ENCODE assay signal across 11 cellular contexts in the genomic region with DNA sequence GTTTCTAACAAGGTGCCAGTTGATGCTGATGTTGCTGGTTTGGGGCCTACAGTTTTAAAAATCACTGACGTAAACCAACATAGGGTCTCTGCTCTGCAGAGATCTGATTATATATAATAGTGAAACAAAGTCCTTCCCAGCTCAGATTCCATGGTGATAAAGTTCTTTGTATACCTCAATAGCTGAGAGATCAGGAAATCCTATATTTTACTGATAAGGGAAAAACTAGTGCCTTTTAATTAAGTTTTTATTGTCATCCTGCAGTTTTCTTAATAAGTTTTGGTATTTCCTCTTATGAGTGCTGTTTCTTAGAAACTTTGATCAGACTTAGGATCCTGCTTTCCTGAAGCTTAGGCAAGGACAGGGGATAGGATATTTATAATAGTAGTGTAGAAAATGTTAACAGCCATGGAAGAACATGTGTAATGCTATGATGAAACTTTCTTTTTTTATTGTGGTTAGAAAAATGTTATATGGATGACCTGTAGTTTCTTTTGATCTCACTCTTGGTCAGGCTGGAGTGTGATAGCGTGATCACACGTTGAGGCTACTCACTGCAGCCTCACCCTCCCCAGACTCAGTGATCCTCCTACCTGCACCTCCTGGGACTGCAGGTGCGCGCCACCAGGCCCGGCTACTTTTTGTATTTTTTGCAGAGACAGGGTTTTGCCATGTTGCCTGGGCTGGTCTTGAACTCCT. TPM values are rescaled to one million over a fixed set of nuclear protein-coding genes. Genes with fewer than 3 reads are reported as not detected.
DNase-seq lines count a peak whose midpoint lies in the region; ATAC-seq and TF ChIP-seq lines count a peak whose summit lies in the region.
"Had no signal": no experiment of that assay in that cellular context is flagged by ENCODE, and none has a peak within 500 bp of the region (broad histone marks: within the 10 kb centered on the region; RNA-seq: fewer than 3 reads in every experiment).

No MANE protein-coding gene starts in this region.

- H3K27ac ChIP-seq in A673 (ENCODE audit: low read depth, low read length, poor library complexity, severe bottlenecking) (peak overlapping the region; percentile 34), DND-41 (ENCODE audit: low read length) (no peak overlapping the region), dorsolateral prefrontal cortex (no peak overlapping the region)
- H3K27ac ChIP-seq: gastroesophageal sphincter, upper lobe of left lung had no signal

- no peak overlapping the region for H3K4me3 Mint-ChIP-seq in T-helper 17 cell

- peaks cover 90% of the 10 kb centered on the region for H4K20me1 ChIP-seq in DND-41 (ENCODE audit: insufficient read depth, low read length)

- DNase-seq in A673 (ENCODE audit: low spot score) (peak; percentile 64), DND-41 (no peak), T-helper 17 cell (no peak), fibroblast of peridontal ligament (ENCODE audit: extremely low read depth) (peak; percentile 38), superior temporal gyrus (ENCODE audit: extremely low spot score) (no peak), dorsolateral prefrontal cortex (no peak), NCI-H128 (lab: John Stamatoyannopoulos, UW; ENCODE audit: unreplicated experiment) (no peak), inferior parietal cortex (ENCODE audit: extremely low spot score) (no peak)
- DNase-seq: DMS79, upper lobe of left lung had no signal

- CTCF ChIA-PET in A673 (lab: Charles Lee): no interaction called here

- H3K9me3 ChIP-seq in A673 (ENCODE audit: low read depth, low read length, poor library complexity, severe bottlenecking) (no peaks in the 10 kb centered on the region), DND-41 (ENCODE audit: insufficient read depth, low read length, severe bottlenecking) (no peaks in the 10 kb centered on the region), T-helper 17 cell (ENCODE audit: control insufficient read depth, low read length, poor library complexity, severe bottlenecking) (no peaks in the 10 kb centered on the region)
- H3K9me3 ChIP-seq: gastroesophageal sphincter, upper lobe of left lung had no signal

- H3K27me3 ChIP-seq in A673 (replicated peaks; ENCODE audit: insufficient read depth, low read depth, low read length, poor library complexity) (no peaks in the 10 kb centered on the region), DND-41 (ENCODE audit: insufficient read depth, low read length, poor library complexity) (no peaks in the 10 kb centered on the region), dorsolateral prefrontal cortex (no peaks in the 10 kb centered on the region)
- H3K27me3 ChIP-seq: gastroesophageal sphincter, upper lobe of left lung had no signal

- H3K27me3 Mint-ChIP-seq in T-helper 17 cell: no peaks in the 10 kb centered on the region

- no TSS peak for BruUV-seq in A673 (replicated peaks; lab: Mats Ljungman, UMichigan)

- H3K79me2 ChIP-seq in DND-41 (ENCODE audit: insufficient read depth, low read length): peaks cover 99% of the 10 kb centered on the region

- H3K27ac Mint-ChIP-seq in T-helper 17 cell: peak overlapping the region; percentile 87

- H2AFZ ChIP-seq in DND-41 (ENCODE audit: low read depth, low read length): no peak overlapping the region

- intact Hi-C loops in A673 (cut with micrococcal nuclease; ENCODE audit: unreplicated experiment) (no loop called here), dorsolateral prefrontal cortex (cut with DNase I) (no loop called here)

- H3K4me1 ChIP-seq in A673 (ENCODE audit: insufficient read depth, low read length, poor library complexity, severe bottlenecking) (peaks cover 87% of the 10 kb centered on the region), DND-41 (ENCODE audit: insufficient read depth, low read length) (0 out of 2 replicates have a peak, but pooled peaks cover 3% of the 10 kb centered on the region)

- no peak overlapping the region for H3K4me2 ChIP-seq in DND-41 (ENCODE audit: insufficient read depth, low read length)

- peak; percentile 26; the same call in 1 of the 2 replicates for TF ChIP-seq CTCF in A673 (conservative IDR thresholded peaks at IDR 0.05; ENCODE audit: low read depth, low read length)
- TF ChIP-seq CTCF in DND-41 (IDR thresholded peaks at IDR 0.05; ENCODE audit: borderline replicate concordance, extremely low read depth, low read length, poor library complexity, severe bottlenecking): peak; percentile 17
- TF ChIP-seq CTCF in dorsolateral prefrontal cortex (IDR thresholded peaks at IDR 0.05 in 54 of 56, conservative IDR thresholded peaks at IDR 0.05 in 2 of 56; ENCODE audit: low read depth in 1 of 56, partially characterized antibody in 56 of 56): no peak

- peaks cover 46% of the 10 kb centered on the region for H3K4me1 Mint-ChIP-seq in T-helper 17 cell

- peaks cover 91% of the 10 kb centered on the region for H3K36me3 ChIP-seq in A673 (ENCODE audit: insufficient read depth, low read length, poor library complexity, severe bottlenecking)
- H3K36me3 ChIP-seq in DND-41 (ENCODE audit: insufficient read depth, low read length): peaks cover 70% of the 10 kb centered on the region

- H3K4me3 ChIP-seq in A673 (ENCODE audit: low read depth, low read length, poor library complexity, severe bottlenecking): no peak overlapping the region
- H3K4me3 ChIP-seq in DND-41 (ENCODE audit: low read depth in 1 of 2, low read length in 2 of 2): no peak overlapping the region
- H3K4me3 ChIP-seq in dorsolateral prefrontal cortex: no peak overlapping the region
- H3K4me3 ChIP-seq: gastroesophageal sphincter, upper lobe of left lung had no signal

- POLR2A ChIA-PET in A673 (lab: Charles Lee; ENCODE audit: low non-redundant PET): interaction anchor here (0.7 kb wide), 1 partner anchor 8 kb away, joined by 3 read pairs; no protein-coding TSS in a partner anchor

- ATAC-seq in DND-41 (ENCODE audit: insufficient read depth, low read depth) (peak; percentile 57; the same call in 2 of the 3 replicates), T-helper 17 cell (peak; percentile 70)
- ATAC-seq: gastroesophageal sphincter had no signal

- H3K36me3 Mint-ChIP-seq in T-helper 17 cell (ENCODE audit: low read depth): peaks cover 2% of the 10 kb centered on the region

- no peak overlapping the region for H3K9ac ChIP-seq in DND-41 (ENCODE audit: low read depth, low read length)

RNA-seq across cellular contexts. Expression of a gene that starts 14.1 kb away (rescaled TPM):
- total RNA-seq in A673 (2021) (1,416 and 1,470 TPM in 2 replicates), T-helper 17 cell (100 to 1,000 TPM; 109 to 120 TPM), dorsolateral prefrontal cortex (100 to 1,000 TPM; 117 to 192 (median 159) TPM)

RNA-seq across cellular contexts. Expression of a gene that starts 39.8 kb away (rescaled TPM):
- total RNA-seq in A673 (2021) (180 and 192 TPM in 2 replicates), T-helper 17 cell (10 to 100 TPM; 53.0 to 59.1 TPM), dorsolateral prefrontal cortex (10 to 100 TPM; 41.9 to 72.5 (median 56.0) TPM)

Comparison
In these comparisons a context has a peak if more than half of its experiments do, and no peak if none do; other contexts are left out.
1. DNase-seq: peak in A673 (single experiment) and fibroblast of peridontal ligament (single experiment); none in DND-41 (single experiment), T-helper 17 cell (0 of 3), superior temporal gyrus (single experiment), dorsolateral prefrontal cortex (0 of 10), NCI-H128 (single experiment) and inferior parietal cortex (single experiment).
2. CTCF ChIP-seq: peak in A673 (single experiment) and DND-41 (single experiment); none in dorsolateral prefrontal cortex (0 of 56).